In the genomic region with DNA sequence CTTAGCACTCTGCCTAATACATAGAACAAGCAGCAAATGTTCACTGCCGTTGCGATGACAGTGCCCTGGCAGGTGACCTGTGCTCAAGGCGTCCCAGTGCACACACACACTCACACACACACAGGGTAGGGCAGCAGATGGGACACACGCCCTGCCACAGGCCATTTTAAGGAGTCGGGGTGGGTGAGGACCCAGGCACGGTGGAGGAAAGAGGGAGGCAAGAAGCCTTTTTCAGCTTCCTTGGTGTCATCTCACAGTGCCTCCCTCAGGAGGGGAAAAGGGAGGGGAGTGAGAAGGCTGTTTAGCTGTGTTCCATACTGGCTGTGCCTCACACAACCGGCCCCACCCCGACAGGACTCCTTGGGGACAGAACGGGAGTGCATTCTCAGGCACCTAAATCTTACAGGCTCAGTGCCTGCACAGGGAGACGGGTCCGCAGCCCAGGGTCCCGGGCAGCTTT, we compare ENCODE assay signal across 9 cellular contexts. TPM values are rescaled to one million over a fixed set of nuclear protein-coding genes. Genes with fewer than 3 reads are reported as not detected.
DNase-seq lines count a peak whose midpoint lies in the region; ATAC-seq and TF ChIP-seq lines count a peak whose summit lies in the region.
"Had no signal": no experiment of that assay in that cellular context is flagged by ENCODE, and none has a peak within 500 bp of the region (broad histone marks: within the 10 kb centered on the region; RNA-seq: fewer than 3 reads in every experiment).

No MANE protein-coding gene starts in this region.

- ATAC-seq in IMR-90 (ENCODE audit: low read depth) = no peak; the same call in 1 of the 2 replicates
- peak in 2 of 4 donors; percentile 3 to 7 for ATAC-seq in right lobe of liver
- ATAC-seq in stimulated activated effector memory CD8-positive, alpha-beta T cell treated with anti-CD3 and anti-CD28 coated beads, Interleukin-12 subunit alpha, Interleukin-12 subunit beta, amount 100 ng/mL, for 72 hours = no peak

- no peak overlapping the region for H3K56ac ChIP-seq in IMR-90 (ENCODE audit: extremely low read depth, insufficient read depth, low read length)

- dilution Hi-C loops in IMR-90 (cut with HindIII; ENCODE audit: low sequenced_read_pairs, unreplicated experiment) = no loop called here

- intact Hi-C loops in IMR-90 (cut with micrococcal nuclease) = loop anchor here (5.0 kb wide), 1 partner anchor 83 kb away; no protein-coding TSS in a partner anchor
- intact Hi-C loops in right lobe of liver (cut with DNase I) = no loop called here

- H2AK9ac ChIP-seq in IMR-90 (replicated peaks; ENCODE audit: low read depth, low read length, poor library complexity) = peak overlapping the region; percentile 56

- H3K27ac Mint-ChIP-seq in brain = peak overlapping the region in 4 of 5 experiments; percentile 36 to 96 (median 74)
- no peak overlapping the region for H3K27ac Mint-ChIP-seq in stimulated activated effector memory CD8-positive, alpha-beta T cell treated with anti-CD3 and anti-CD28 coated beads, Interleukin-12 subunit alpha, Interleukin-12 subunit beta, amount 100 ng/mL, for 72 hours

- H2AFZ ChIP-seq in IMR-90 (replicated peaks; ENCODE audit: low read length, poor library complexity) = peak overlapping the region; percentile 69

- peaks cover 5% of the 10 kb centered on the region; the same call in 1 of the 2 replicates for H3K4me1 ChIP-seq in IMR-90 (ENCODE audit: control insufficient read depth, insufficient read depth, low read length)
- peaks cover 0 to 6% (median 0%) of the 10 kb centered on the region in 4 donors for H3K4me1 ChIP-seq in right lobe of liver

- peak overlapping the region; percentile 67 for H2AK5ac ChIP-seq in IMR-90 (ENCODE audit: low read depth, low read length)

- H3K36me3 Mint-ChIP-seq in brain = no peaks in the 10 kb centered on the region
- no peaks in the 10 kb centered on the region for H3K36me3 Mint-ChIP-seq in stimulated activated effector memory CD8-positive, alpha-beta T cell treated with anti-CD3 and anti-CD28 coated beads, Interleukin-12 subunit alpha, Interleukin-12 subunit beta, amount 100 ng/mL, for 72 hours

- H3K4me3 Mint-ChIP-seq in brain = peak overlapping the region; percentile 79 to 90 (median 82)
- H3K4me3 Mint-ChIP-seq in stimulated activated effector memory CD8-positive, alpha-beta T cell treated with anti-CD3 and anti-CD28 coated beads, Interleukin-12 subunit alpha, Interleukin-12 subunit beta, amount 100 ng/mL, for 72 hours = peak overlapping the region; percentile 62

- no peak for TF ChIP-seq RAD21 in IMR-90 (IDR thresholded peaks at IDR 0.05; ENCODE audit: low read length)

- no peak overlapping the region for H2BK20ac ChIP-seq in IMR-90 (ENCODE audit: low read depth, low read length)

- H3K4me3 ChIP-seq in IMR-90 (ENCODE audit: insufficient read depth, low read depth, low read length) = peak overlapping the region; percentile 56; the same call in 1 of the 2 replicates
- H3K4me3 ChIP-seq in right lobe of liver = peak overlapping the region in 2 of 3 donors; percentile 38 to 51

- H3K27ac ChIP-seq in IMR-90 (ENCODE audit: insufficient read depth, low read length) (no peak overlapping the region), right lobe of liver (no peak overlapping the region)
- H3K27ac ChIP-seq: heart right ventricle, SK-N-MC had no signal

- no peak overlapping the region for H3K9ac ChIP-seq in IMR-90 (ENCODE audit: low read depth, low read length)

- H3K9me3 ChIP-seq in IMR-90 (ENCODE audit: control insufficient read depth, insufficient read depth, low read length) (no peaks in the 10 kb centered on the region), right lobe of liver (no peaks in the 10 kb centered on the region)
- H3K9me3 ChIP-seq: heart right ventricle had no signal

- POLR2A ChIA-PET in IMR-90 (lab: Charles Lee; ENCODE audit: unreplicated experiment) = interaction anchor here (0.6 kb wide), 1 partner anchor 87 kb away, joined by 5 read pairs; no protein-coding TSS in a partner anchor

- H3K27me3 ChIP-seq in IMR-90 (ENCODE audit: control insufficient read depth, insufficient read depth, low read length) (peaks cover 35% of the 10 kb centered on the region), right lobe of liver (no peaks in the 10 kb centered on the region)

- H3K23ac ChIP-seq in IMR-90 (ENCODE audit: low read depth, low read length) = peak overlapping the region; percentile 84

- no peaks in the 10 kb centered on the region; the same call in 1 of the 2 replicates for H3K9me1 ChIP-seq in IMR-90 (ENCODE audit: insufficient read depth, low read length)

- H3K36me3 ChIP-seq in IMR-90 (ENCODE audit: control insufficient read depth, insufficient read depth, low read length) (no peaks in the 10 kb centered on the region), right lobe of liver (no peaks in the 10 kb centered on the region)
- H3K36me3 ChIP-seq: heart right ventricle had no signal

- H3K9me3 Mint-ChIP-seq in brain = no peaks in the 10 kb centered on the region
- H3K9me3 Mint-ChIP-seq in stimulated activated effector memory CD8-positive, alpha-beta T cell treated with anti-CD3 and anti-CD28 coated beads, Interleukin-12 subunit alpha, Interleukin-12 subunit beta, amount 100 ng/mL, for 72 hours = no peaks in the 10 kb centered on the region

- in situ Hi-C loops in IMR-90 (cut with MboI; ENCODE audit: low sequenced_read_pairs) = no loop called here

- H4K20me1 ChIP-seq in IMR-90 (ENCODE audit: insufficient read depth, low read length) = 0 out of 2 replicates have a peak, but pooled peaks cover 4% of the 10 kb centered on the region

- no peak overlapping the region for H2BK120ac ChIP-seq in IMR-90 (ENCODE audit: low read depth, low read length)

- H3K4me1 Mint-ChIP-seq in brain = peaks cover 43% of the 10 kb centered on the region
- H3K4me1 Mint-ChIP-seq in stimulated activated effector memory CD8-positive, alpha-beta T cell treated with anti-CD3 and anti-CD28 coated beads, Interleukin-12 subunit alpha, Interleukin-12 subunit beta, amount 100 ng/mL, for 72 hours = peaks cover 17% of the 10 kb centered on the region

- H3K4me2 ChIP-seq in IMR-90 (ENCODE audit: low read depth, low read length) = peak overlapping the region; percentile 82

- H3K79me1 ChIP-seq in IMR-90 (ENCODE audit: low read depth in 1 of 2, low read length in 2 of 2) = no peaks in the 10 kb centered on the region

- H2BK15ac ChIP-seq in IMR-90 (ENCODE audit: low read depth, low read length) = no peak overlapping the region

- no peak for DNase-seq in IMR-90
- DNase-seq in right lobe of liver = no peak
- DNase-seq in stimulated activated effector memory CD8-positive, alpha-beta T cell treated with anti-CD3 and anti-CD28 coated beads, Interleukin-12 subunit alpha, Interleukin-12 subunit beta, amount 100 ng/mL, for 72 hours (ENCODE audit: low spot score in 2 of 2) = no peak
- DNase-seq in SKM-1 (lab: John Stamatoyannopoulos, UW; ENCODE audit: unreplicated experiment) = no peak
- no peak for DNase-seq in GM03348 (ENCODE audit: low spot score)
- no peak for DNase-seq in DMS153 (lab: John Stamatoyannopoulos, UW)
- DNase-seq: heart right ventricle had no signal

- H3K14ac ChIP-seq in IMR-90 (replicated peaks; ENCODE audit: low read depth, low read length) = no peak overlapping the region; the same call in 1 of the 2 replicates

- CTCF ChIA-PET in IMR-90 (lab: Yijun Ruan, JAX) = no interaction called here

- H4K5ac ChIP-seq in IMR-90 (ENCODE audit: low read depth, low read length) = no peak overlapping the region

- H3K4ac ChIP-seq in IMR-90 (ENCODE audit: low read depth, low read length) = peak overlapping the region; percentile 45; the same call in 1 of the 2 replicates

- H3K27me3 Mint-ChIP-seq in brain = peaks cover 39% of the 10 kb centered on the region

- no peak for TF ChIP-seq POLR2A in IMR-90 (IDR thresholded peaks at IDR 0.05; ENCODE audit: low read depth, low read length)
- no peak for TF ChIP-seq POLR2A in right lobe of liver (IDR thresholded peaks at IDR 0.05)

- 0% methylated on average over 1 of the region's 12 CpGs; no CpG with 5 or more reads in 1 of the 2 experiments for WGBS in IMR-90 (ENCODE audit: extremely low coverage in 2 of 2, insufficient read length in 1 of 2), 2 experiments
- 11% methylated on average over 5 of the region's 12 CpGs for WGBS in right lobe of liver (ENCODE audit: insufficient coverage, low coverage, low lambda C conversion rate, missing lambda C conversion rate)

- TF ChIP-seq CTCF in IMR-90 (conservative IDR thresholded peaks at IDR 0.05; ENCODE audit: low read depth, low read length) (no peak), brain (conservative IDR thresholded peaks at IDR 0.05) (no peak), right lobe of liver (IDR thresholded peaks at IDR 0.05) (no peak)

- H2BK5ac ChIP-seq in IMR-90 (ENCODE audit: low read depth, low read length, poor library complexity, severe bottlenecking) = no peak overlapping the region

- no peak overlapping the region; the same call in 1 of the 2 replicates for H4K91ac ChIP-seq in IMR-90 (ENCODE audit: insufficient read depth, low read depth, low read length)

- H3K18ac ChIP-seq in IMR-90 (ENCODE audit: low read depth, low read length) = no peak overlapping the region

- H4K8ac ChIP-seq in IMR-90 (ENCODE audit: low read depth in 2 of 2, low read length in 2 of 2) = no peak overlapping the region

- BruUV-seq in IMR-90 (replicated peaks; lab: Mats Ljungman, UMichigan) = no TSS peak

TF ChIP-seq in IMR-90, 13 proteins besides CTCF, POLR2A, EP300 and RAD21 (continues in another document):
- TF ChIP-seq NFE2L2 (IDR thresholded peaks at IDR 0.05; ENCODE audit: low read depth, low read length) = no peak
- TF ChIP-seq MAZ (IDR thresholded peaks at IDR 0.05; ENCODE audit: borderline replicate concordance, low read depth, low read length) = no peak
- no peak for TF ChIP-seq FOS (IDR thresholded peaks at IDR 0.05; ENCODE audit: low read depth, low read length)
- TF ChIP-seq RFX5 (IDR thresholded peaks at IDR 0.05; ENCODE audit: low read depth, low read length) = no peak
- no peak for TF ChIP-seq SMC3 (IDR thresholded peaks at IDR 0.05; ENCODE audit: low read depth, low read length)
- TF ChIP-seq, protein P1, sequence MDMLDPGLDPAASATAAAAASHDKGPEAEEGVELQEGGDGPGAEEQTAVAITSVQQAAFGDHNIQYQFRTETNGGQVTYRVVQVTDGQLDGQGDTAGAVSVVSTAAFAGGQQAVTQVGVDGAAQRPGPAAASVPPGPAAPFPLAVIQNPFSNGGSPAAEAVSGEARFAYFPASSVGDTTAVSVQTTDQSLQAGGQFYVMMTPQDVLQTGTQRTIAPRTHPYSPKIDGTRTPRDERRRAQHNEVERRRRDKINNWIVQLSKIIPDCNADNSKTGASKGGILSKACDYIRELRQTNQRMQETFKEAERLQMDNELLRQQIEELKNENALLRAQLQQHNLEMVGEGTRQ (IDR thresholded peaks at IDR 0.05; ENCODE audit: low read depth, low read length) = no peak
- no peak for TF ChIP-seq RCOR1 (IDR thresholded peaks at IDR 0.05; ENCODE audit: insufficient replicate concordance, low read length)

RNA-seq across cellular contexts. Expression of a gene that starts 1.5 kb away (rescaled TPM):
- total RNA-seq in IMR-90 (2012; rRNA removed) (0.54 and 0.56 TPM in 2 replicates), right lobe of liver (1 to 10 TPM in 5 of 6 experiments, under 1 TPM in 1; 0.91 to 3.8 (median 1.2) TPM)
- polyA plus RNA-seq in IMR-90 (2012; rRNA removed) (1.7 and 2.0 TPM in 2 replicates), brain (ENCODE audit: insufficient read depth, low read depth, low replicate concordance) (6.5 TPM)
- 0.64 and 1.1 TPM in 2 replicates for polyA plus RNA-seq in IMR-90 (2012; cell fraction: cytosol; rRNA removed)
- polyA plus RNA-seq in IMR-90 (2012; cell fraction: nucleus; rRNA removed; ENCODE audit: low replicate concordance) = 2.9 and 5.2 TPM in 2 replicates
